Comparison of ENCODE assay signal across 15 cellular contexts in genomic region chr5:135028791-135029467, GRCh38. TPM values are rescaled to one million over a fixed set of nuclear protein-coding genes. Genes with fewer than 3 reads are reported as not detected.
DNase-seq lines count a peak whose midpoint lies in the region; ATAC-seq, FAIRE-seq and TF ChIP-seq lines count a peak whose summit lies in the region.
"Had no signal": no experiment of that assay in that cellular context is flagged by ENCODE, and none has a peak within 500 bp of the region (broad histone marks: within the 10 kb centered on the region; RNA-seq: fewer than 3 reads in every experiment).

No MANE protein-coding gene starts in this region.

- no peak for ATAC-seq in CD4-positive, alpha-beta T cell (ENCODE audit: poor library complexity)
- no peak for ATAC-seq in GM21528 (IDR thresholded peaks at IDR 0.05; ENCODE audit: low FRiP score, unreplicated experiment)
- ATAC-seq in HG03342 (IDR thresholded peaks at IDR 0.05; ENCODE audit: unreplicated experiment), result no peak
- ATAC-seq: gastroesophageal sphincter had no signal

- peaks cover 70% of the 10 kb centered on the region for H3K27me3 ChIP-seq in CD4-positive, alpha-beta T cell (ENCODE audit: control insufficient read depth, insufficient read depth, low read length)
- H3K27me3 ChIP-seq in HUES64 (ENCODE audit: insufficient read depth, low read length), result peaks cover 100% of the 10 kb centered on the region
- peaks cover 65 to 78% of the 10 kb centered on the region in 2 experiments for H3K27me3 ChIP-seq in endothelial cell of umbilical vein (ENCODE audit: control insufficient read depth in 2 of 2, insufficient read depth in 2 of 2, low read length in 2 of 2)
- peaks cover 74% of the 10 kb centered on the region for H3K27me3 ChIP-seq in brain microvascular endothelial cell (replicated peaks)

- TF ChIP-seq POLR2A in endothelial cell of umbilical vein (IDR thresholded peaks at IDR 0.05; ENCODE audit: low read depth, low read length) (no peak), GM12891 (IDR thresholded peaks at IDR 0.05; ENCODE audit: low read depth, low read length) (no peak)

- CTCF ChIA-PET in CD4-positive, alpha-beta T cell (lab: Charles Lee), result no interaction called here
- CTCF ChIA-PET in endothelial cell of umbilical vein (lab: Charles Lee), result interaction anchor here (1.1 to 1.3 kb wide), 2 partner anchors 15 to 162 kb away, joined by 4 read pairs; no protein-coding TSS in a partner anchor

- in situ Hi-C loops in brain microvascular endothelial cell (cut with HindIII; ENCODE audit: low pct_ligation_motif_present, low sequenced_read_pairs), result no loop called here

- H3K4me2 ChIP-seq in endothelial cell of umbilical vein (ENCODE audit: insufficient read depth, low read length), result no peak overlapping the region

- dilution Hi-C loops in endothelial cell of umbilical vein (cut with MboI; ENCODE audit: extremely low pct_ligation_motif_present, low sequenced_read_pairs), result no loop called here

- BruUV-seq in endothelial cell of umbilical vein (replicated peaks; lab: Mats Ljungman, UMichigan), result no TSS peak

- peak overlapping the region; percentile 39 for H3K4me3 ChIP-seq in HUES64 (ENCODE audit: low read length)
- no peak overlapping the region for H3K4me3 ChIP-seq in endothelial cell of umbilical vein (replicated peaks in 1 of 3; ENCODE audit: insufficient read depth in 1 of 3, low read depth in 1 of 3, low read length in 3 of 3)
- H3K4me3 ChIP-seq in brain microvascular endothelial cell (ENCODE audit: low read depth, low read length), result no peak overlapping the region

- intact Hi-C loops in CD4-positive, alpha-beta T cell (cut with DNase I, micrococcal nuclease), result no loop called here
- intact Hi-C loops in endothelial cell of umbilical vein (cut with micrococcal nuclease), result loop anchor here (5.0 kb wide), 1 partner anchor 163 kb away; no protein-coding TSS in a partner anchor

- H3K36me3 ChIP-seq in HUES64 (ENCODE audit: insufficient read depth, low read length) (no peaks in the 10 kb centered on the region), endothelial cell of umbilical vein (ENCODE audit: control insufficient read depth in 2 of 2, extremely low read depth in 1 of 2, insufficient read depth in 2 of 2, low read length in 2 of 2) (no peaks in the 10 kb centered on the region), brain microvascular endothelial cell (replicated peaks) (no peaks in the 10 kb centered on the region)

- TF ChIP-seq CTCF in CD4-positive, alpha-beta T cell (IDR thresholded peaks at IDR 0.05), result no peak
- TF ChIP-seq CTCF in endothelial cell of umbilical vein (IDR thresholded peaks at IDR 0.05; ENCODE audit: extremely low read depth in 1 of 2, insufficient read depth in 1 of 2, low read depth in 1 of 2, low read length in 2 of 2), result no peak
- no peak for TF ChIP-seq CTCF in mesothelial cell of epicardium (IDR thresholded peaks at IDR 0.05; ENCODE audit: unreplicated experiment)
- TF ChIP-seq CTCF in brain microvascular endothelial cell (IDR thresholded peaks at IDR 0.05; ENCODE audit: low read depth, low read length, missing control alignments), result no peak

- no peak for DNase-seq in CD4-positive, alpha-beta T cell
- DNase-seq in endothelial cell of umbilical vein (ENCODE audit: low read depth, low spot score) (no peak), mesothelial cell of epicardium (ENCODE audit: low spot score in 2 of 2, unreplicated experiment in 2 of 2) (peak in 1 of 2 experiments; percentile 51), GM12891 (ENCODE audit: insufficient read length, low spot score) (no peak), brain microvascular endothelial cell (no peak)
- DNase-seq: activated CD4-positive, alpha-beta T cell treated with anti-CD3 and anti-CD28 coated beads, Interleukin-2, amount 50 U/mL, for 48 hours; GF-D8; NCI-H2107 had no signal

- no peaks in the 10 kb centered on the region for H3K9me3 ChIP-seq in CD4-positive, alpha-beta T cell (ENCODE audit: control insufficient read depth, low read length)
- H3K9me3 ChIP-seq in HUES64 (ENCODE audit: insufficient read depth, low read depth, low read length) (no peaks in the 10 kb centered on the region), endothelial cell of umbilical vein (replicated peaks; ENCODE audit: control insufficient read depth, insufficient read depth, low read length) (no peaks in the 10 kb centered on the region)
- H3K9me3 ChIP-seq: gastroesophageal sphincter had no signal

- no peaks in the 10 kb centered on the region for H3K36me3 Mint-ChIP-seq in CD4-positive, alpha-beta T cell (ENCODE audit: low read depth)
- peaks cover 4% of the 10 kb centered on the region for H3K36me3 Mint-ChIP-seq in mesothelial cell of epicardium

- no peak overlapping the region for H3K9ac ChIP-seq in HUES64 (ENCODE audit: low read depth, low read length)
- H3K9ac ChIP-seq in endothelial cell of umbilical vein (replicated peaks; ENCODE audit: extremely low read depth, insufficient read depth, low read length), result no peak overlapping the region

- peaks cover 7% of the 10 kb centered on the region for H3K4me1 ChIP-seq in HUES64 (ENCODE audit: insufficient read depth, low read length)
- H3K4me1 ChIP-seq in endothelial cell of umbilical vein (ENCODE audit: control insufficient read depth, extremely low read depth, insufficient read depth, low read length), result peaks cover 5% of the 10 kb centered on the region

- H3K9me3 Mint-ChIP-seq in CD4-positive, alpha-beta T cell, result no peaks in the 10 kb centered on the region
- H3K9me3 Mint-ChIP-seq in mesothelial cell of epicardium, result no peaks in the 10 kb centered on the region

- H3K4me3 Mint-ChIP-seq in CD4-positive, alpha-beta T cell, result peak overlapping the region; percentile 43
- peak overlapping the region; percentile 85 for H3K4me3 Mint-ChIP-seq in mesothelial cell of epicardium

- no peaks in the 10 kb centered on the region for H4K20me1 ChIP-seq in endothelial cell of umbilical vein (replicated peaks; ENCODE audit: control insufficient read depth, extremely low read depth, insufficient read depth, low read length)

- no peaks in the 10 kb centered on the region for H3K9me1 ChIP-seq in endothelial cell of umbilical vein (replicated peaks; ENCODE audit: control insufficient read depth, extremely low read depth, insufficient read depth, low read length)

- POLR2A ChIA-PET in CD4-positive, alpha-beta T cell (lab: Charles Lee), result interaction anchor here (0.7 kb wide), 1 partner anchor 201 kb away, joined by 3 read pairs; no protein-coding TSS in a partner anchor
- POLR2A ChIA-PET in endothelial cell of umbilical vein (lab: Charles Lee), result no interaction called here

- no peak overlapping the region for H3K27ac Mint-ChIP-seq in CD4-positive, alpha-beta T cell
- peak overlapping the region; percentile 94 for H3K27ac Mint-ChIP-seq in mesothelial cell of epicardium

- no peak for FAIRE-seq in endothelial cell of umbilical vein (lab: Jason Lieb, UNC)
- FAIRE-seq in GM12891 (lab: Jason Lieb, UNC), result no peak

- H3K79me2 ChIP-seq in endothelial cell of umbilical vein (ENCODE audit: control insufficient read depth, insufficient read depth, low read length), result no peaks in the 10 kb centered on the region

- no peak overlapping the region for H2AFZ ChIP-seq in endothelial cell of umbilical vein (ENCODE audit: low read depth, low read length)

- 4% methylated on average over 62 of the region's 62 CpGs for WGBS in HUES64

- H3K27ac ChIP-seq in CD4-positive, alpha-beta T cell (ENCODE audit: low read depth, low read length), result no peak overlapping the region
- no peak overlapping the region for H3K27ac ChIP-seq in HUES64 (ENCODE audit: low read depth, low read length)
- H3K27ac ChIP-seq in endothelial cell of umbilical vein (ENCODE audit: insufficient read depth, low read depth, low read length), result no peak overlapping the region
- H3K27ac ChIP-seq in brain microvascular endothelial cell, result no peak overlapping the region
- H3K27ac ChIP-seq: C4-2B had no signal

- H3K4me1 Mint-ChIP-seq in CD4-positive, alpha-beta T cell (ENCODE audit: low read depth), result peaks cover 41% of the 10 kb centered on the region
- H3K4me1 Mint-ChIP-seq in mesothelial cell of epicardium, result peaks cover 27% of the 10 kb centered on the region

- peaks cover 75% of the 10 kb centered on the region for H3K27me3 Mint-ChIP-seq in CD4-positive, alpha-beta T cell
- H3K27me3 Mint-ChIP-seq in mesothelial cell of epicardium (ENCODE audit: low read depth), result peaks cover 84% of the 10 kb centered on the region

TF ChIP-seq in endothelial cell of umbilical vein, 7 proteins besides CTCF, POLR2A, EP300 and RAD21:
- TF ChIP-seq MAX (IDR thresholded peaks at IDR 0.05; ENCODE audit: insufficient read depth, insufficient read length) (no peak), EZH2 (IDR thresholded peaks at IDR 0.05; ENCODE audit: borderline replicate concordance, low read depth, low read length, severe bottlenecking) (peak; percentile 98)

TF ChIP-seq in GM12891, 5 proteins besides CTCF, POLR2A, EP300 and RAD21:
- TF ChIP-seq PAX5 (IDR thresholded peaks at IDR 0.05; ENCODE audit: insufficient read depth, low read length, severe bottlenecking), result no peak
- TF ChIP-seq POLR2AphosphoS5 (IDR thresholded peaks at IDR 0.05; ENCODE audit: low read depth, low read length), result no peak
- no peak for TF ChIP-seq POU2F2 (IDR thresholded peaks at IDR 0.05; ENCODE audit: low read depth, low read length)
- TF ChIP-seq TAF1 (IDR thresholded peaks at IDR 0.05; ENCODE audit: low read depth, low read length), result no peak
- TF ChIP-seq SPI1 (IDR thresholded peaks at IDR 0.05; ENCODE audit: low read depth, low read length), result no peak

RNA-seq across cellular contexts. Expression of gene PITX1, which starts 5.1 kb away (rescaled TPM):
- total RNA-seq in CD4-positive, alpha-beta T cell, result not detected
- 0.75 TPM for polyA plus RNA-seq in HUES64 (2013, experiment 1 of 2)
- polyA plus RNA-seq in HUES64 (2013, experiment 2 of 2), result 1.0 TPM
- total RNA-seq in endothelial cell of umbilical vein (0.42 and 6.0 TPM in 2 replicates), mesothelial cell of epicardium (80.2 to 89.6 TPM (median 88.0 TPM) in 3 replicates)
- 0.48 and 0.65 TPM in 2 replicates for polyA plus RNA-seq in endothelial cell of umbilical vein
- 0.34 TPM in 2 replicates for polyA plus RNA-seq in endothelial cell of umbilical vein (2011; cell fraction: cytosol; rRNA removed)
- polyA plus RNA-seq in endothelial cell of umbilical vein (2011; cell fraction: nucleus; rRNA removed), result 0.14 and 0.24 TPM in 2 replicates
- 0.08 TPM in 1 of 2 replicates, not detected in the other for polyA plus RNA-seq in endothelial cell of umbilical vein (2012)
- polyA minus RNA-seq in endothelial cell of umbilical vein, result 0.90 and 2.1 TPM in 2 replicates
- 76.4 TPM for polyA minus RNA-seq in endothelial cell of umbilical vein (2011; cell fraction: cytosol; rRNA and poly(A)+ RNA removed)
- 0.53 and 0.77 TPM in 2 replicates for polyA minus RNA-seq in endothelial cell of umbilical vein (2011; cell fraction: nucleus; rRNA and poly(A)+ RNA removed)
- polyA plus RNA-seq in GM12891 (2012; ENCODE audit: low read depth, missing spikeins), result not detected
- total RNA-seq: dermis microvascular lymphatic vessel endothelial cell, lung microvascular endothelial cell had no signal

Comparison
In these comparisons a context has a peak if more than half of its experiments do, and no peak if none do; other contexts are left out.
1. RNA of gene PITX1, which starts 5.1 kb away (total RNA-seq): 80.2 to 89.6 TPM in mesothelial cell of epicardium; 0.42 to 6.0 TPM in endothelial cell of umbilical vein and not detected in CD4-positive, alpha-beta T cell; every median in the first group is over 10 times any median in the second.